In genomic region chr6:37695273-37695672, GRCh38 we compare ENCODE assay signal across 12 cellular contexts. TPM values are rescaled to one million over a fixed set of nuclear protein-coding genes. Genes with fewer than 3 reads are reported as not detected.
A peak's percentile ranks its signal among the peaks of the same experiment; 100 is the strongest.
DNase-seq lines count a peak whose midpoint lies in the region; ATAC-seq and TF ChIP-seq lines count a peak whose summit lies in the region.
"Had no signal": no experiment of that assay in that cellular context is flagged by ENCODE, and none has a peak within 500 bp of the region (broad histone marks: within the 10 kb centered on the region; RNA-seq: fewer than 3 reads in every experiment).

No MANE protein-coding gene starts in this region.

- H3K4me3 Mint-ChIP-seq in CD4-positive, alpha-beta T cell: peak overlapping the region; percentile 76
- H3K4me3 Mint-ChIP-seq in GM23338: peak overlapping the region; percentile 65
- peak overlapping the region; percentile 83 for H3K4me3 Mint-ChIP-seq in natural killer cell

- H3K27ac ChIP-seq in CD4-positive, alpha-beta T cell (ENCODE audit: low read depth, low read length): no peak overlapping the region
- H3K27ac ChIP-seq in GM23338 (ENCODE audit: low read depth) (no peak overlapping the region), MM.1S (ENCODE audit: low read length) (no peak overlapping the region)
- H3K27ac ChIP-seq: epithelial cell of prostate, pancreas had no signal

- H3K27me3 ChIP-seq in CD4-positive, alpha-beta T cell (ENCODE audit: control insufficient read depth, insufficient read depth, low read length): peaks cover 30% of the 10 kb centered on the region
- H3K27me3 ChIP-seq in GM23338 (ENCODE audit: insufficient read depth): peaks cover 81% of the 10 kb centered on the region
- H3K27me3 ChIP-seq in adipocyte (replicated peaks; ENCODE audit: control insufficient read depth, insufficient read depth, low read length): no peaks in the 10 kb centered on the region
- peaks cover 57% of the 10 kb centered on the region for H3K27me3 ChIP-seq in MM.1S (replicated peaks; ENCODE audit: insufficient read depth, low read length)

- H3K4me1 ChIP-seq in GM23338 (ENCODE audit: insufficient read depth): peaks cover 23% of the 10 kb centered on the region; the same call in 1 of the 2 replicates
- peaks cover 18% of the 10 kb centered on the region for H3K4me1 ChIP-seq in adipocyte (ENCODE audit: control insufficient read depth, insufficient read depth, low read length)
- no peaks in the 10 kb centered on the region for H3K4me1 ChIP-seq in MM.1S (ENCODE audit: low read length)

- TF ChIP-seq CTCF in CD4-positive, alpha-beta T cell (IDR thresholded peaks at IDR 0.05): no peak
- TF ChIP-seq CTCF in GM23338 (conservative IDR thresholded peaks at IDR 0.05; ENCODE audit: low read depth in 2 of 2) (no peak), natural killer cell (IDR thresholded peaks at IDR 0.05) (no peak), MM.1S (IDR thresholded peaks at IDR 0.05; ENCODE audit: low read length) (no peak)

- H2AFZ ChIP-seq in GM23338: no peak overlapping the region
- H2AFZ ChIP-seq in MM.1S (ENCODE audit: low read length): no peak overlapping the region

- H3K9me3 Mint-ChIP-seq in CD4-positive, alpha-beta T cell: no peaks in the 10 kb centered on the region
- no peaks in the 10 kb centered on the region for H3K9me3 Mint-ChIP-seq in GM23338
- peaks cover 0 to 3% of the 10 kb centered on the region in 2 donors for H3K9me3 Mint-ChIP-seq in natural killer cell

- H3K9me3 ChIP-seq in CD4-positive, alpha-beta T cell (ENCODE audit: control insufficient read depth, low read length): no peaks in the 10 kb centered on the region
- H3K9me3 ChIP-seq in adipocyte (ENCODE audit: control insufficient read depth, low read length) (no peaks in the 10 kb centered on the region), MM.1S (replicated peaks; ENCODE audit: insufficient read depth, low read length) (no peaks in the 10 kb centered on the region)
- H3K9me3 ChIP-seq: pancreas had no signal

- peaks cover 27% of the 10 kb centered on the region for H3K4me1 Mint-ChIP-seq in CD4-positive, alpha-beta T cell (ENCODE audit: low read depth)
- H3K4me1 Mint-ChIP-seq in GM23338: peaks cover 17% of the 10 kb centered on the region
- peaks cover 36 to 46% of the 10 kb centered on the region in 2 donors for H3K4me1 Mint-ChIP-seq in natural killer cell

- H3K36me3 Mint-ChIP-seq in CD4-positive, alpha-beta T cell (ENCODE audit: low read depth): no peaks in the 10 kb centered on the region
- H3K36me3 Mint-ChIP-seq in GM23338 (ENCODE audit: low read depth): peaks cover 2% of the 10 kb centered on the region; the same call in 1 of the 3 replicates
- peaks cover 8% of the 10 kb centered on the region for H3K36me3 Mint-ChIP-seq in natural killer cell

- H4K20me1 ChIP-seq in GM23338 (replicated peaks; ENCODE audit: insufficient read depth) (peaks cover 4% of the 10 kb centered on the region; the same call in 1 of the 2 replicates), MM.1S (ENCODE audit: insufficient read depth, low read length) (no peaks in the 10 kb centered on the region)

- intact Hi-C loops in CD4-positive, alpha-beta T cell (cut with DNase I, micrococcal nuclease): loop anchor here in 1 of 2 experiments (5.0 kb wide), 1 partner anchor 162 kb away; no protein-coding TSS in a partner anchor
- intact Hi-C loops in natural killer cell (cut with micrococcal nuclease): no loop called here

- H3K79me2 ChIP-seq in GM23338 (replicated peaks; ENCODE audit: insufficient read depth) (no peaks in the 10 kb centered on the region), MM.1S (ENCODE audit: low read length) (no peaks in the 10 kb centered on the region)

- peaks cover 75% of the 10 kb centered on the region for H3K27me3 Mint-ChIP-seq in CD4-positive, alpha-beta T cell
- H3K27me3 Mint-ChIP-seq in GM23338 (ENCODE audit: insufficient read depth, low read depth, poor library complexity) (peaks cover 75% of the 10 kb centered on the region), natural killer cell (ENCODE audit: low read depth in 2 of 2) (peaks cover 19 to 35% of the 10 kb centered on the region in 2 donors)

- POLR2A ChIA-PET in CD4-positive, alpha-beta T cell (lab: Charles Lee): no interaction called here

- peak overlapping the region; percentile 83 for H3K4me3 ChIP-seq in GM23338
- peak overlapping the region; percentile 89 for H3K4me3 ChIP-seq in adipocyte (ENCODE audit: low read length)
- H3K4me3 ChIP-seq in MM.1S (ENCODE audit: low read length): no peak overlapping the region

- no peaks in the 10 kb centered on the region for H3K9me2 ChIP-seq in GM23338 (ENCODE audit: insufficient read depth)
- H3K9me2 ChIP-seq in MM.1S (replicated peaks; ENCODE audit: insufficient read depth, low read length): no peaks in the 10 kb centered on the region

- H3K27ac Mint-ChIP-seq in CD4-positive, alpha-beta T cell: peak overlapping the region; percentile 64
- H3K27ac Mint-ChIP-seq in GM23338 (no peak overlapping the region), natural killer cell (peak overlapping the region; percentile 23 to 99)

- H3K36me3 ChIP-seq in GM23338 (ENCODE audit: insufficient read depth) (no peaks in the 10 kb centered on the region), adipocyte (ENCODE audit: control insufficient read depth, insufficient read depth, low read length, severe bottlenecking) (no peaks in the 10 kb centered on the region), MM.1S (replicated peaks; ENCODE audit: insufficient read depth, low read length) (no peaks in the 10 kb centered on the region)
- H3K36me3 ChIP-seq: pancreas had no signal

- no peak for DNase-seq in CD4-positive, alpha-beta T cell
- DNase-seq in GM23338 (ENCODE audit: low spot score) (no peak), adipocyte (ENCODE audit: low read depth) (no peak), natural killer cell (no peak), LoVo (ENCODE audit: low spot score) (no peak), MM.1S (no peak)
- DNase-seq: activated CD4-positive, alpha-beta T cell treated with anti-CD3 and anti-CD28 coated beads for 48 hours; NCI-H2171; pancreas had no signal

- CTCF ChIA-PET in CD4-positive, alpha-beta T cell (lab: Charles Lee): no interaction called here

- H3K9ac ChIP-seq in adipocyte (ENCODE audit: low read length): peak overlapping the region; percentile 86
- H3K9ac ChIP-seq in MM.1S (ENCODE audit: low read length): no peak overlapping the region

- H3F3A ChIP-seq in GM23338 (replicated peaks; ENCODE audit: low read depth) (0 out of 2 replicates have a peak, but pooled peaks cover 7% of the 10 kb centered on the region), MM.1S (ENCODE audit: insufficient read depth, low read length) (no peaks in the 10 kb centered on the region)

- H3K4me2 ChIP-seq in GM23338: peak overlapping the region; percentile 90
- no peak overlapping the region for H3K4me2 ChIP-seq in MM.1S (ENCODE audit: low read depth, low read length)

- no peak for ATAC-seq in CD4-positive, alpha-beta T cell (ENCODE audit: poor library complexity)
- ATAC-seq in GM23338: no peak
- ATAC-seq in natural killer cell: no peak
- no peak for ATAC-seq in GM21423 (IDR thresholded peaks at IDR 0.05; ENCODE audit: unreplicated experiment)
- ATAC-seq in HG02884 (IDR thresholded peaks at IDR 0.05; ENCODE audit: unreplicated experiment): no peak
- ATAC-seq: pancreas had no signal

TF ChIP-seq in GM23338, 12 proteins besides CTCF, POLR2A, EP300 and RAD21 (continues in another document):
- no peak for TF ChIP-seq POLR2AphosphoS5 (IDR thresholded peaks at IDR 0.05; ENCODE audit: low read depth)
- TF ChIP-seq, protein P1, sequence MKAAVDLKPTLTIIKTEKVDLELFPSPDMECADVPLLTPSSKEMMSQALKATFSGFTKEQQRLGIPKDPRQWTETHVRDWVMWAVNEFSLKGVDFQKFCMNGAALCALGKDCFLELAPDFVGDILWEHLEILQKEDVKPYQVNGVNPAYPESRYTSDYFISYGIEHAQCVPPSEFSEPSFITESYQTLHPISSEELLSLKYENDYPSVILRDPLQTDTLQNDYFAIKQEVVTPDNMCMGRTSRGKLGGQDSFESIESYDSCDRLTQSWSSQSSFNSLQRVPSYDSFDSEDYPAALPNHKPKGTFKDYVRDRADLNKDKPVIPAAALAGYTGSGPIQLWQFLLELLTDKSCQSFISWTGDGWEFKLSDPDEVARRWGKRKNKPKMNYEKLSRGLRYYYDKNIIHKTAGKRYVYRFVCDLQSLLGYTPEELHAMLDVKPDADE (IDR thresholded peaks at IDR 0.05): no peak
- no peak for TF ChIP-seq EZH2 (IDR thresholded peaks at IDR 0.05; ENCODE audit: low read depth, unreplicated experiment)
- TF ChIP-seq ZNF331 (CRISPR knock-in tag; IDR thresholded peaks at IDR 0.05; ENCODE audit: low read depth): no peak
- TF ChIP-seq EZH2phosphoT487 (IDR thresholded peaks at IDR 0.05; ENCODE audit: unreplicated experiment): no peak
- TF ChIP-seq ZNF114 (CRISPR knock-in tag; IDR thresholded peaks at IDR 0.05): no peak
- TF ChIP-seq CREB1 (CRISPR knock-in tag; IDR thresholded peaks at IDR 0.05; ENCODE audit: low read depth): no peak
- no peak for TF ChIP-seq STAT1 (IDR thresholded peaks at IDR 0.05; ENCODE audit: unreplicated experiment)
- TF ChIP-seq NANOG (IDR thresholded peaks at IDR 0.05; ENCODE audit: borderline replicate concordance): no peak

RNA-seq across cellular contexts. Expression of gene MDGA1, which starts 2.4 kb away (rescaled TPM):
- 1 to 10 TPM in 1 of 2 experiments, under 1 TPM in 1; 0.19 to 1.0 TPM for total RNA-seq in CD4-positive, alpha-beta T cell
- 0.42 and 0.74 TPM in 2 replicates for total RNA-seq in GM23338 (2014; rRNA removed; shearing (Covaris generic))
- 0.26 and 1.1 TPM in 2 replicates for polyA plus RNA-seq in GM23338 (2016; fragmentation: Nextera tagmentation; extraction: Ambion mirVana)
- 10 to 100 TPM in 2 of 3 donors, under 1 TPM in 1; 0.53 to 24.2 (median 16.7) TPM for total RNA-seq in natural killer cell
